8 cellular contexts compared by ENCODE assay signal in genomic region chr20:46022411-46023147, GRCh38. TPM values are rescaled to one million over a fixed set of nuclear protein-coding genes. Genes with fewer than 3 reads are reported as not detected.
DNase-seq lines count a peak whose midpoint lies in the region; ATAC-seq and TF ChIP-seq lines count a peak whose summit lies in the region.

No MANE protein-coding gene starts in this region.

- no peak overlapping the region for H3K27ac ChIP-seq in coronary artery

- CTCF ChIA-PET in activated CD4-positive, alpha-beta T cell treated with anti-CD3 and anti-CD28 coated beads, Interleukin-2, amount 10 ng/mL, durations not matched to agents 7 days and 5 days (lab: Charles Lee), result interaction anchor here (0.6 to 1.6 kb wide), 19 partner anchors 9 to 917 kb away, joined by 3 to 10 read pairs (median 4); partner anchors contain the start of gene MMP9

- peak overlapping the region; percentile 67 for H3K4me3 ChIP-seq in coronary artery

- H3K36me3 Mint-ChIP-seq in activated CD4-positive, alpha-beta T cell treated with anti-CD3 and anti-CD28 coated beads, Interleukin-2, amount 10 ng/mL, durations not matched to agents 7 days and 5 days (ENCODE audit: low read depth), result no peaks in the 10 kb centered on the region

- no peaks in the 10 kb centered on the region for H3K9me3 Mint-ChIP-seq in activated CD4-positive, alpha-beta T cell treated with anti-CD3 and anti-CD28 coated beads, Interleukin-2, amount 10 ng/mL, durations not matched to agents 7 days and 5 days

- peak; percentile 67 to 82 (median 82) for DNase-seq in NCI-H1417 (lab: John Stamatoyannopoulos, UW)
- DNase-seq in NCI-H1417 treated with DMSO at 0.1 percent for 48 hours (lab: John Stamatoyannopoulos, UW), result no peak
- peak; percentile 59 for DNase-seq in NCI-H2171 (lab: John Stamatoyannopoulos, UW)
- peak; percentile 77 for DNase-seq in activated CD4-positive, alpha-beta T cell treated with anti-CD3 and anti-CD28 coated beads, Interleukin-2, amount 10 ng/mL, durations not matched to agents 7 days and 5 days
- no peak for DNase-seq in coronary artery (ENCODE audit: low spot score)
- peak; percentile 46 to 50 for DNase-seq in lung microvascular endothelial cell (ENCODE audit: low read depth in 2 of 2)
- DNase-seq in stimulated activated CD8-positive, alpha-beta memory T cell treated with anti-CD3 and anti-CD28 coated beads, Interleukin-15, amount 100 ng/mL, for 4 hours (ENCODE audit: low read depth in 2 of 2), result peak; percentile 42 to 47

- POLR2A ChIA-PET in activated CD4-positive, alpha-beta T cell treated with anti-CD3 and anti-CD28 coated beads, Interleukin-2, amount 10 ng/mL, durations not matched to agents 7 days and 5 days (lab: Charles Lee), result interaction anchor here (0.6 kb wide), 1 partner anchor 234 kb away, joined by 3 read pairs; no protein-coding TSS in a partner anchor

- H3K4me3 Mint-ChIP-seq in activated CD4-positive, alpha-beta T cell treated with anti-CD3 and anti-CD28 coated beads, Interleukin-2, amount 10 ng/mL, durations not matched to agents 7 days and 5 days, result peak overlapping the region; percentile 57

- H3K4me1 Mint-ChIP-seq in activated CD4-positive, alpha-beta T cell treated with anti-CD3 and anti-CD28 coated beads, Interleukin-2, amount 10 ng/mL, durations not matched to agents 7 days and 5 days, result peaks cover 22% of the 10 kb centered on the region

- TF ChIP-seq CTCF in coronary artery (IDR thresholded peaks at IDR 0.05), result peak; percentile 74

- ATAC-seq in HG02610 (IDR thresholded peaks at IDR 0.05; ENCODE audit: unreplicated experiment), result no peak

- no peak overlapping the region for H3K27ac Mint-ChIP-seq in activated CD4-positive, alpha-beta T cell treated with anti-CD3 and anti-CD28 coated beads, Interleukin-2, amount 10 ng/mL, durations not matched to agents 7 days and 5 days

- H3K27me3 Mint-ChIP-seq in activated CD4-positive, alpha-beta T cell treated with anti-CD3 and anti-CD28 coated beads, Interleukin-2, amount 10 ng/mL, durations not matched to agents 7 days and 5 days, result peaks cover 35% of the 10 kb centered on the region

RNA-seq across cellular contexts. Expression of gene SLC12A5, which starts 6.4 kb away (rescaled TPM):
- total RNA-seq in activated CD4-positive, alpha-beta T cell treated with anti-CD3 and anti-CD28 coated beads, Interleukin-2, amount 10 ng/mL, durations not matched to agents 7 days and 5 days, result under 1 TPM; 0.42 to 0.87 TPM
- total RNA-seq in lung microvascular endothelial cell, result 0.20 and 0.44 TPM in 2 replicates

RNA-seq across cellular contexts. Expression of gene MMP9, which starts 13.9 kb away (rescaled TPM):
- total RNA-seq in activated CD4-positive, alpha-beta T cell treated with anti-CD3 and anti-CD28 coated beads, Interleukin-2, amount 10 ng/mL, durations not matched to agents 7 days and 5 days, result not detected
- total RNA-seq in lung microvascular endothelial cell, result under 0.01 TPM in 1 of 2 replicates, not detected in the other

RNA-seq across cellular contexts. Expression of gene ZNF335, which starts 50.6 kb away (rescaled TPM):
- total RNA-seq in activated CD4-positive, alpha-beta T cell treated with anti-CD3 and anti-CD28 coated beads, Interleukin-2, amount 10 ng/mL, durations not matched to agents 7 days and 5 days, result 10 to 100 TPM; 40.4 to 41.2 TPM
- total RNA-seq in lung microvascular endothelial cell, result 4.4 and 8.9 TPM in 2 replicates

Comparison
In these comparisons a context has a peak if more than half of its experiments do, and no peak if none do; other contexts are left out.
1. DNase-seq: peak in NCI-H1417 (3 of 3), NCI-H2171 (single experiment), activated CD4-positive, alpha-beta T cell treated with anti-CD3 and anti-CD28 coated beads, Interleukin-2, amount 10 ng/mL, durations not matched to agents 7 days and 5 days (single experiment), lung microvascular endothelial cell (2 of 2) and stimulated activated CD8-positive, alpha-beta memory T cell treated with anti-CD3 and anti-CD28 coated beads, Interleukin-15, amount 100 ng/mL, for 4 hours (2 of 2); none in NCI-H1417 treated with DMSO at 0.1 percent for 48 hours (single experiment) and coronary artery (single experiment).